20 cellular contexts compared by ENCODE assay signal in genomic region chr9:26527931-26528330, GRCh38.
"Had no signal": no experiment of that assay in that cellular context is flagged by ENCODE, and none has a peak within 500 bp of the region (broad histone marks: within the 10 kb centered on the region; RNA-seq: fewer than 3 reads in every experiment).

No MANE protein-coding gene starts in this region.

- H3K36me3 Mint-ChIP-seq: naive B cell; stimulated activated memory B cell treated with anti-CD40 and anti-IgM and Interleukin-4, amounts not matched to agents 10 μg/mL and 1 μg/mL and 100 μg/mL, for 72 hours had no signal

- H3K27ac Mint-ChIP-seq: endodermal cell; naive B cell; progenitor cell of endocrine pancreas; stimulated activated memory B cell treated with anti-CD40 and anti-IgM and Interleukin-4, amounts not matched to agents 10 μg/mL and 1 μg/mL and 100 μg/mL, for 72 hours; stimulated activated naive CD8-positive, alpha-beta T cell treated with anti-CD3 and anti-CD28 coated beads, Interleukin-15, Interleukin-2, amounts not matched to agents 100 ng/mL and 50 ng/mL, for 24 hours had no signal

- H3K4me2 ChIP-seq: hepatocyte, smooth muscle cell had no signal

- H2AFZ ChIP-seq: hepatocyte had no signal

- H3K4me1 ChIP-seq: pancreas, upper lobe of right lung had no signal

- H3K4me1 Mint-ChIP-seq: naive B cell; stimulated activated memory B cell treated with anti-CD40 and anti-IgM and Interleukin-4, amounts not matched to agents 10 μg/mL and 1 μg/mL and 100 μg/mL, for 72 hours had no signal

- H3K4me3 ChIP-seq: hepatocyte, pancreas, smooth muscle cell, tibial artery, upper lobe of right lung, vagina had no signal

- DNase-seq: effector CD4-positive, alpha-beta T cell; endodermal cell; foreskin melanocyte; head of caudate nucleus; left colon; mesendoderm; naive B cell; occipital lobe; pancreas; right cardiac atrium; stimulated activated CD4-positive, alpha-beta T cell treated with anti-CD3 and anti-CD28 coated beads, Interleukin-4, amount 100 ng/mL, for 1 hour; tibial artery; upper lobe of right lung had no signal

- H3K9me3 ChIP-seq: pancreas, tibial artery, upper lobe of right lung, vagina had no signal

- H3K79me2 ChIP-seq: hepatocyte had no signal

- H3K36me3 ChIP-seq: pancreas, tibial artery, upper lobe of right lung, vagina had no signal

- H3K9me3 Mint-ChIP-seq: endodermal cell had no signal

- ATAC-seq: left colon; pancreas; right cardiac atrium; stimulated activated memory B cell treated with anti-CD40 and anti-IgM and Interleukin-4, amounts not matched to agents 10 μg/mL and 1 μg/mL and 100 μg/mL, for 72 hours; upper lobe of right lung had no signal

- H3K27ac ChIP-seq: hepatocyte, pancreas, tibial artery, upper lobe of right lung, vagina had no signal

- H3K27me3 Mint-ChIP-seq: naive B cell; progenitor cell of endocrine pancreas; stimulated activated memory B cell treated with anti-CD40 and anti-IgM and Interleukin-4, amounts not matched to agents 10 μg/mL and 1 μg/mL and 100 μg/mL, for 72 hours; stimulated activated naive CD8-positive, alpha-beta T cell treated with anti-CD3 and anti-CD28 coated beads, Interleukin-15, Interleukin-2, amounts not matched to agents 100 ng/mL and 50 ng/mL, for 24 hours had no signal

- H3K27me3 ChIP-seq: hepatocyte, pancreas, tibial artery, upper lobe of right lung, vagina had no signal

- H3K4me3 Mint-ChIP-seq: endodermal cell; naive B cell; nephron; stimulated activated memory B cell treated with anti-CD40 and anti-IgM and Interleukin-4, amounts not matched to agents 10 μg/mL and 1 μg/mL and 100 μg/mL, for 72 hours; stimulated activated naive CD8-positive, alpha-beta T cell treated with anti-CD3 and anti-CD28 coated beads, Interleukin-15, Interleukin-2, amounts not matched to agents 100 ng/mL and 50 ng/mL, for 24 hours had no signal
